1 cellular context compared by ENCODE assay signal in the genomic region with DNA sequence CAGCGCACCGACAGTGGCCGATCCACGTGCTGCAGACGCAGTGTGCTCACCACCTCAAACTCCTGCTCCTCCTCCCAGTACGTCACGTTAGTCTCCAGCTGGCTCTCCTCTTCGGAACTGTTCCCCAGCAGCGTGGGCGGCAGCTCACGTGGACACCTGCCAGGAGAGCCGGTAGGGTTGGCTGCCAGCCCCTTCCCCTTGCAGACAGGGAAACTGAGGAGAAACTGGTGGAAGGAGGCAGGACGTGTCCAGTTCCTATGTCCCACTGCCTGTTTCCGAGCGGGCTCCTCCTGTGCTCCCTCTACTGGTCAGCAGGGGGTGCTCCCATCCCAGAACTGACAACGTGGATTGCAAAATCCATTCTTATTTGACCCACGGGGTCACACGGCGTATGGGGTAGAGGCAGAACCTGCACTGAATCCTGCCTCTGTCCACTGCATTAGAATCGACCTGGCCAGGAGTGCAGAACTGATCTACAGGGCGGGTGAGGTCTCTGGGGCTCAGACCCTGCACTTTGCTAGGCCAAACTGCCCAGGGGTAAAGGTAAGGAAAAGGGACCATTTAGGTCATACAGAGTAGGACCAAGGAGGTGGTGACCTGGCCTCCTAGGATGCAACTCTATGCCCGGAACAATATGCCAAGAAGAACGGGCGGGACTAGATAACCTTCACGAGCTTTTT.
TF ChIP-seq lines count a peak whose summit lies in the region.

No MANE protein-coding gene starts in this region.

TF ChIP-seq in K562, 482 proteins besides CTCF, POLR2A, EP300 and RAD21 (continued from another document):
- TF ChIP-seq NELFE (IDR thresholded peaks at IDR 0.05; ENCODE audit: insufficient read depth, insufficient read length), result no peak
- 0 out of 2 replicates have a peak, but pooled peaks have one; percentile 48 for TF ChIP-seq ZNF431 (CRISPR knock-in tag; IDR thresholded peaks at IDR 0.05)
- TF ChIP-seq, protein P1, sequence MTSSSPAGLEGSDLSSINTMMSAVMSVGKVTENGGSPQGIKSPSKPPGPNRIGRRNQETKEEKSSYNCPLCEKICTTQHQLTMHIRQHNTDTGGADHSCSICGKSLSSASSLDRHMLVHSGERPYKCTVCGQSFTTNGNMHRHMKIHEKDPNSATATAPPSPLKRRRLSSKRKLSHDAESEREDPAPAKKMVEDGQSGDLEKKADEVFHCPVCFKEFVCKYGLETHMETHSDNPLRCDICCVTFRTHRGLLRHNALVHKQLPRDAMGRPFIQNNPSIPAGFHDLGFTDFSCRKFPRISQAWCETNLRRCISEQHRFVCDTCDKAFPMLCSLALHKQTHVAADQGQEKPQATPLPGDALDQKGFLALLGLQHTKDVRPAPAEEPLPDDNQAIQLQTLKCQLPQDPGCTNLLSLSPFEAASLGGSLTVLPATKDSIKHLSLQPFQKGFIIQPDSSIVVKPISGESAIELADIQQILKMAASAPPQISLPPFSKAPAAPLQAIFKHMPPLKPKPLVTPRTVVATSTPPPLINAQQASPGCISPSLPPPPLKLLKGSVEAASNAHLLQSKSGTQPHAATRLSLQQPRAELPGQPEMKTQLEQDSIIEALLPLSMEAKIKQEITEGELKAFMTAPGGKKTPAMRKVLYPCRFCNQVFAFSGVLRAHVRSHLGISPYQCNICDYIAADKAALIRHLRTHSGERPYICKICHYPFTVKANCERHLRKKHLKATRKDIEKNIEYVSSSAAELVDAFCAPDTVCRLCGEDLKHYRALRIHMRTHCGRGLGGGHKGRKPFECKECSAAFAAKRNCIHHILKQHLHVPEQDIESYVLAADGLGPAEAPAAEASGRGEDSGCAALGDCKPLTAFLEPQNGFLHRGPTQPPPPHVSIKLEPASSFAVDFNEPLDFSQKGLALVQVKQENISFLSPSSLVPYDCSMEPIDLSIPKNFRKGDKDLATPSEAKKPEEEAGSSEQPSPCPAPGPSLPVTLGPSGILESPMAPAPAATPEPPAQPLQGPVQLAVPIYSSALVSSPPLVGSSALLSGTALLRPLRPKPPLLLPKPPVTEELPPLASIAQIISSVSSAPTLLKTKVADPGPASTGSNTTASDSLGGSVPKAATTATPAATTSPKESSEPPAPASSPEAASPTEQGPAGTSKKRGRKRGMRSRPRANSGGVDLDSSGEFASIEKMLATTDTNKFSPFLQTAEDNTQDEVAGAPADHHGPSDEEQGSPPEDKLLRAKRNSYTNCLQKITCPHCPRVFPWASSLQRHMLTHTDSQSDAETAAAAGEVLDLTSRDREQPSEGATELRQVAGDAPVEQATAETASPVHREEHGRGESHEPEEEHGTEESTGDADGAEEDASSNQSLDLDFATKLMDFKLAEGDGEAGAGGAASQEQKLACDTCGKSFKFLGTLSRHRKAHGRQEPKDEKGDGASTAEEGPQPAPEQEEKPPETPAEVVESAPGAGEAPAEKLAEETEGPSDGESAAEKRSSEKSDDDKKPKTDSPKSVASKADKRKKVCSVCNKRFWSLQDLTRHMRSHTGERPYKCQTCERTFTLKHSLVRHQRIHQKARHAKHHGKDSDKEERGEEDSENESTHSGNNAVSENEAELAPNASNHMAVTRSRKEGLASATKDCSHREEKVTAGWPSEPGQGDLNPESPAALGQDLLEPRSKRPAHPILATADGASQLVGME (CRISPR knock-in tag; IDR thresholded peaks at IDR 0.05), result no peak
- TF ChIP-seq PRPF4 (IDR thresholded peaks at IDR 0.05; ENCODE audit: insufficient read depth, low read depth, low read length, poor library complexity, severe bottlenecking), result no peak
- TF ChIP-seq, protein P2, sequence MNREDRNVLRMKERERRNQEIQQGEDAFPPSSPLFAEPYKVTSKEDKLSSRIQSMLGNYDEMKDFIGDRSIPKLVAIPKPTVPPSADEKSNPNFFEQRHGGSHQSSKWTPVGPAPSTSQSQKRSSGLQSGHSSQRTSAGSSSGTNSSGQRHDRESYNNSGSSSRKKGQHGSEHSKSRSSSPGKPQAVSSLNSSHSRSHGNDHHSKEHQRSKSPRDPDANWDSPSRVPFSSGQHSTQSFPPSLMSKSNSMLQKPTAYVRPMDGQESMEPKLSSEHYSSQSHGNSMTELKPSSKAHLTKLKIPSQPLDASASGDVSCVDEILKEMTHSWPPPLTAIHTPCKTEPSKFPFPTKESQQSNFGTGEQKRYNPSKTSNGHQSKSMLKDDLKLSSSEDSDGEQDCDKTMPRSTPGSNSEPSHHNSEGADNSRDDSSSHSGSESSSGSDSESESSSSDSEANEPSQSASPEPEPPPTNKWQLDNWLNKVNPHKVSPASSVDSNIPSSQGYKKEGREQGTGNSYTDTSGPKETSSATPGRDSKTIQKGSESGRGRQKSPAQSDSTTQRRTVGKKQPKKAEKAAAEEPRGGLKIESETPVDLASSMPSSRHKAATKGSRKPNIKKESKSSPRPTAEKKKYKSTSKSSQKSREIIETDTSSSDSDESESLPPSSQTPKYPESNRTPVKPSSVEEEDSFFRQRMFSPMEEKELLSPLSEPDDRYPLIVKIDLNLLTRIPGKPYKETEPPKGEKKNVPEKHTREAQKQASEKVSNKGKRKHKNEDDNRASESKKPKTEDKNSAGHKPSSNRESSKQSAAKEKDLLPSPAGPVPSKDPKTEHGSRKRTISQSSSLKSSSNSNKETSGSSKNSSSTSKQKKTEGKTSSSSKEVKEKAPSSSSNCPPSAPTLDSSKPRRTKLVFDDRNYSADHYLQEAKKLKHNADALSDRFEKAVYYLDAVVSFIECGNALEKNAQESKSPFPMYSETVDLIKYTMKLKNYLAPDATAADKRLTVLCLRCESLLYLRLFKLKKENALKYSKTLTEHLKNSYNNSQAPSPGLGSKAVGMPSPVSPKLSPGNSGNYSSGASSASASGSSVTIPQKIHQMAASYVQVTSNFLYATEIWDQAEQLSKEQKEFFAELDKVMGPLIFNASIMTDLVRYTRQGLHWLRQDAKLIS (CRISPR knock-in tag; IDR thresholded peaks at IDR 0.05), result peak; percentile 47; the same call in 1 of the 2 replicates
- peak; percentile 23; the same call in 1 of the 2 replicates for TF ChIP-seq CREM (IDR thresholded peaks at IDR 0.05; ENCODE audit: low read depth)
- no peak for TF ChIP-seq PHB (CRISPR knock-in tag; IDR thresholded peaks at IDR 0.05)
- 0 out of 2 replicates have a peak, but pooled peaks have one; percentile 64 for TF ChIP-seq NR2C2 (CRISPR knock-in tag; IDR thresholded peaks at IDR 0.05)
- TF ChIP-seq NR2C2 (tag; IDR thresholded peaks at IDR 0.05), result peak; percentile 86
- TF ChIP-seq HNRNPUL1 (IDR thresholded peaks at IDR 0.05; ENCODE audit: low read length), result no peak
- TF ChIP-seq TBL1XR1 (IDR thresholded peaks at IDR 0.05; ENCODE audit: low read length in 2 of 2), result 0 out of 4 replicates have a peak, but pooled peaks of 1 of the 2 experiments have one; percentile 14
- no peak for TF ChIP-seq ZEB2 (IDR thresholded peaks at IDR 0.05)
- peak in 1 of 2 experiments; percentile 66; a peak in 1 of 4 replicates for TF ChIP-seq TEAD1 (CRISPR knock-in tag; IDR thresholded peaks at IDR 0.05)
- TF ChIP-seq, protein P3, sequence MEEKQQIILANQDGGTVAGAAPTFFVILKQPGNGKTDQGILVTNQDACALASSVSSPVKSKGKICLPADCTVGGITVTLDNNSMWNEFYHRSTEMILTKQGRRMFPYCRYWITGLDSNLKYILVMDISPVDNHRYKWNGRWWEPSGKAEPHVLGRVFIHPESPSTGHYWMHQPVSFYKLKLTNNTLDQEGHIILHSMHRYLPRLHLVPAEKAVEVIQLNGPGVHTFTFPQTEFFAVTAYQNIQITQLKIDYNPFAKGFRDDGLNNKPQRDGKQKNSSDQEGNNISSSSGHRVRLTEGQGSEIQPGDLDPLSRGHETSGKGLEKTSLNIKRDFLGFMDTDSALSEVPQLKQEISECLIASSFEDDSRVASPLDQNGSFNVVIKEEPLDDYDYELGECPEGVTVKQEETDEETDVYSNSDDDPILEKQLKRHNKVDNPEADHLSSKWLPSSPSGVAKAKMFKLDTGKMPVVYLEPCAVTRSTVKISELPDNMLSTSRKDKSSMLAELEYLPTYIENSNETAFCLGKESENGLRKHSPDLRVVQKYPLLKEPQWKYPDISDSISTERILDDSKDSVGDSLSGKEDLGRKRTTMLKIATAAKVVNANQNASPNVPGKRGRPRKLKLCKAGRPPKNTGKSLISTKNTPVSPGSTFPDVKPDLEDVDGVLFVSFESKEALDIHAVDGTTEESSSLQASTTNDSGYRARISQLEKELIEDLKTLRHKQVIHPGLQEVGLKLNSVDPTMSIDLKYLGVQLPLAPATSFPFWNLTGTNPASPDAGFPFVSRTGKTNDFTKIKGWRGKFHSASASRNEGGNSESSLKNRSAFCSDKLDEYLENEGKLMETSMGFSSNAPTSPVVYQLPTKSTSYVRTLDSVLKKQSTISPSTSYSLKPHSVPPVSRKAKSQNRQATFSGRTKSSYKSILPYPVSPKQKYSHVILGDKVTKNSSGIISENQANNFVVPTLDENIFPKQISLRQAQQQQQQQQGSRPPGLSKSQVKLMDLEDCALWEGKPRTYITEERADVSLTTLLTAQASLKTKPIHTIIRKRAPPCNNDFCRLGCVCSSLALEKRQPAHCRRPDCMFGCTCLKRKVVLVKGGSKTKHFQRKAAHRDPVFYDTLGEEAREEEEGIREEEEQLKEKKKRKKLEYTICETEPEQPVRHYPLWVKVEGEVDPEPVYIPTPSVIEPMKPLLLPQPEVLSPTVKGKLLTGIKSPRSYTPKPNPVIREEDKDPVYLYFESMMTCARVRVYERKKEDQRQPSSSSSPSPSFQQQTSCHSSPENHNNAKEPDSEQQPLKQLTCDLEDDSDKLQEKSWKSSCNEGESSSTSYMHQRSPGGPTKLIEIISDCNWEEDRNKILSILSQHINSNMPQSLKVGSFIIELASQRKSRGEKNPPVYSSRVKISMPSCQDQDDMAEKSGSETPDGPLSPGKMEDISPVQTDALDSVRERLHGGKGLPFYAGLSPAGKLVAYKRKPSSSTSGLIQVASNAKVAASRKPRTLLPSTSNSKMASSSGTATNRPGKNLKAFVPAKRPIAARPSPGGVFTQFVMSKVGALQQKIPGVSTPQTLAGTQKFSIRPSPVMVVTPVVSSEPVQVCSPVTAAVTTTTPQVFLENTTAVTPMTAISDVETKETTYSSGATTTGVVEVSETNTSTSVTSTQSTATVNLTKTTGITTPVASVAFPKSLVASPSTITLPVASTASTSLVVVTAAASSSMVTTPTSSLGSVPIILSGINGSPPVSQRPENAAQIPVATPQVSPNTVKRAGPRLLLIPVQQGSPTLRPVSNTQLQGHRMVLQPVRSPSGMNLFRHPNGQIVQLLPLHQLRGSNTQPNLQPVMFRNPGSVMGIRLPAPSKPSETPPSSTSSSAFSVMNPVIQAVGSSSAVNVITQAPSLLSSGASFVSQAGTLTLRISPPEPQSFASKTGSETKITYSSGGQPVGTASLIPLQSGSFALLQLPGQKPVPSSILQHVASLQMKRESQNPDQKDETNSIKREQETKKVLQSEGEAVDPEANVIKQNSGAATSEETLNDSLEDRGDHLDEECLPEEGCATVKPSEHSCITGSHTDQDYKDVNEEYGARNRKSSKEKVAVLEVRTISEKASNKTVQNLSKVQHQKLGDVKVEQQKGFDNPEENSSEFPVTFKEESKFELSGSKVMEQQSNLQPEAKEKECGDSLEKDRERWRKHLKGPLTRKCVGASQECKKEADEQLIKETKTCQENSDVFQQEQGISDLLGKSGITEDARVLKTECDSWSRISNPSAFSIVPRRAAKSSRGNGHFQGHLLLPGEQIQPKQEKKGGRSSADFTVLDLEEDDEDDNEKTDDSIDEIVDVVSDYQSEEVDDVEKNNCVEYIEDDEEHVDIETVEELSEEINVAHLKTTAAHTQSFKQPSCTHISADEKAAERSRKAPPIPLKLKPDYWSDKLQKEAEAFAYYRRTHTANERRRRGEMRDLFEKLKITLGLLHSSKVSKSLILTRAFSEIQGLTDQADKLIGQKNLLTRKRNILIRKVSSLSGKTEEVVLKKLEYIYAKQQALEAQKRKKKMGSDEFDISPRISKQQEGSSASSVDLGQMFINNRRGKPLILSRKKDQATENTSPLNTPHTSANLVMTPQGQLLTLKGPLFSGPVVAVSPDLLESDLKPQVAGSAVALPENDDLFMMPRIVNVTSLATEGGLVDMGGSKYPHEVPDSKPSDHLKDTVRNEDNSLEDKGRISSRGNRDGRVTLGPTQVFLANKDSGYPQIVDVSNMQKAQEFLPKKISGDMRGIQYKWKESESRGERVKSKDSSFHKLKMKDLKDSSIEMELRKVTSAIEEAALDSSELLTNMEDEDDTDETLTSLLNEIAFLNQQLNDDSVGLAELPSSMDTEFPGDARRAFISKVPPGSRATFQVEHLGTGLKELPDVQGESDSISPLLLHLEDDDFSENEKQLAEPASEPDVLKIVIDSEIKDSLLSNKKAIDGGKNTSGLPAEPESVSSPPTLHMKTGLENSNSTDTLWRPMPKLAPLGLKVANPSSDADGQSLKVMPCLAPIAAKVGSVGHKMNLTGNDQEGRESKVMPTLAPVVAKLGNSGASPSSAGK (IDR thresholded peaks at IDR 0.05), result peak; percentile 85
- TF ChIP-seq ZNF778 (CRISPR knock-in tag; IDR thresholded peaks at IDR 0.05), result no peak
